15 cellular contexts compared by ENCODE assay signal in the genomic region with DNA sequence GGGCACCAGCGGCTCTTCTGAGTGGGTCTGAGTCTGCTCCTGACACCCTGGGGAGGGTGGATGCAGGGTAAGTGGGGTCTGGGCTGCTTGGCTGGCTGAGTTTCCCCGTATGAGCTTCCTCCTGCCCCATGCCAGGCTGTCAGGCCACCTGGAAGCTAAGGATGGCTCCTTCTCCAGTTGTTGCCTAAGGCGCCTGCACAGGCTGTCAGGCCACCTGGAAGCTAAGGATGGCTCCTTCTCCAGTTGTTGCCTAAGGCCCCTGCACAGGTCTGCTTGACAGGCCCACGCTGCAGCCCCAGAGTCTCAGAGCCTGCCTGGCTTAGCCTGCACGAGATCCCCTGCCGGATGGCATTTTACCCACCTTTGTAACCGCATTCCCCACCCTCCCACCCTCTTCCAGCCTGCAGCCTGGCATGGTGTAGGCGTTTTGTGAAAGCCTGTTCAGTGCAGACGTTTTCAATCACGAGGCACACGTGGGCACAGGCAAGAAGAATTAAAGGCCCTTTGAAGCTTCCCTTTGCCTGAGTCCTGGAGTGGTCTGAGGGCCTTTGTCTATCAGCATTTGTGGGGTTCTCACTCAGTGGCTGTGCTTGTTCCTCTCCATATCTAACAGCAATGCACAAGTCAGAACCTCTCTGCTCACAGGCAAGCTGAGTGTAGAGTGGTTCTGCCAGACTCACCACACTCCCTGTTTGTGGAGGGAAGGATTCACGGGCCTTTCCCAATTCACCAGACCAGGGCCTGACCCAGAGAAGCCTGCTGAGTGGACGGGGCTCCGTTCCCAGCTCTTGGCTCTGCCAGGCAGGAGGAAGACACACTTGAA. TPM values are rescaled to one million over a fixed set of nuclear protein-coding genes. Genes with fewer than 3 reads are reported as not detected.
DNase-seq lines count a peak whose midpoint lies in the region; ATAC-seq and TF ChIP-seq lines count a peak whose summit lies in the region.
"Had no signal": no experiment of that assay in that cellular context is flagged by ENCODE, and none has a peak within 500 bp of the region (broad histone marks: within the 10 kb centered on the region; RNA-seq: fewer than 3 reads in every experiment).

No MANE protein-coding gene starts in this region.

- H3K27me3 ChIP-seq in IMR-90 (ENCODE audit: control insufficient read depth, insufficient read depth, low read length) (no peaks in the 10 kb centered on the region), mesendoderm (ENCODE audit: insufficient read depth, low read length, poor library complexity) (no peaks in the 10 kb centered on the region)

- H3K36me3 ChIP-seq in IMR-90 (ENCODE audit: control insufficient read depth, insufficient read depth, low read length) = no peaks in the 10 kb centered on the region
- no peaks in the 10 kb centered on the region for H3K36me3 ChIP-seq in mesendoderm (ENCODE audit: control insufficient read depth, insufficient read depth, low read length)

- H4K91ac ChIP-seq in IMR-90 (ENCODE audit: insufficient read depth, low read depth, low read length) = no peak overlapping the region

- BruUV-seq in IMR-90 (replicated peaks; lab: Mats Ljungman, UMichigan) = no TSS peak

- H3K4me3 ChIP-seq in IMR-90 (ENCODE audit: insufficient read depth, low read depth, low read length) (no peak overlapping the region), mesendoderm (ENCODE audit: low read length) (no peak overlapping the region)
- H3K4me3 ChIP-seq: A549, GM12878 had no signal

- POLR2A ChIA-PET in IMR-90 (lab: Charles Lee; ENCODE audit: unreplicated experiment) = no interaction called here

- no peak for DNase-seq in IMR-90
- peak in 37 of 56 donors; percentile 19 to 75 (median 49) for DNase-seq in nucleus accumbens (lab: John Stamatoyannopoulos, UW)
- no peak for DNase-seq in NAMALWA (ENCODE audit: low spot score)
- DNase-seq in mesendoderm = no peak
- DNase-seq: Calu3, HCEC 1CT, MV-4-11, NCI-H1436, NCI-H2081, NCI-H510A treated with DMSO at 0.1 percent for 48 hours had no signal

- no peak overlapping the region for H2BK15ac ChIP-seq in IMR-90 (ENCODE audit: low read depth, low read length)
- no peak overlapping the region for H2BK15ac ChIP-seq in mesendoderm (replicated peaks; ENCODE audit: low read depth)

- no peak overlapping the region for H3K23ac ChIP-seq in IMR-90 (ENCODE audit: low read depth, low read length)
- H3K23ac ChIP-seq in mesendoderm (ENCODE audit: low read length) = no peak overlapping the region

- H3K27ac ChIP-seq in IMR-90 (ENCODE audit: insufficient read depth, low read length) = no peak overlapping the region
- peak overlapping the region; percentile 85 for H3K27ac ChIP-seq in cingulate gyrus (ENCODE audit: low read depth, low read length)
- H3K27ac ChIP-seq in temporal lobe (ENCODE audit: low read depth, low read length) = peak overlapping the region; percentile 79
- no peak overlapping the region for H3K27ac ChIP-seq in mesendoderm (ENCODE audit: low read depth, low read length)
- H3K27ac ChIP-seq: A549 had no signal

- no peaks in the 10 kb centered on the region for H3K79me1 ChIP-seq in IMR-90 (ENCODE audit: low read depth in 1 of 2, low read length in 2 of 2)
- H3K79me1 ChIP-seq in mesendoderm (ENCODE audit: low read length) = no peaks in the 10 kb centered on the region

- no peak for TF ChIP-seq POLR2A in IMR-90 (IDR thresholded peaks at IDR 0.05; ENCODE audit: low read depth, low read length)

- TF ChIP-seq RAD21 in IMR-90 (IDR thresholded peaks at IDR 0.05; ENCODE audit: low read length) = no peak

- H3K9me1 ChIP-seq in IMR-90 (ENCODE audit: insufficient read depth, low read length) = no peaks in the 10 kb centered on the region

- H3K4ac ChIP-seq in IMR-90 (ENCODE audit: low read depth, low read length) (no peak overlapping the region), mesendoderm (ENCODE audit: low read depth, low read length) (no peak overlapping the region)

- no peaks in the 10 kb centered on the region for H3K4me1 ChIP-seq in IMR-90 (ENCODE audit: control insufficient read depth, insufficient read depth, low read length)
- no peaks in the 10 kb centered on the region for H3K4me1 ChIP-seq in mesendoderm (ENCODE audit: control insufficient read depth, low read depth, low read length)
- H3K4me1 ChIP-seq: A549 had no signal

- H3K9ac ChIP-seq in IMR-90 (ENCODE audit: low read depth, low read length) (no peak overlapping the region), mesendoderm (ENCODE audit: low read length) (no peak overlapping the region)

- H2BK120ac ChIP-seq in IMR-90 (ENCODE audit: low read depth, low read length) (no peak overlapping the region), mesendoderm (ENCODE audit: low read depth, low read length) (no peak overlapping the region)

- no peak overlapping the region for H3K56ac ChIP-seq in IMR-90 (ENCODE audit: extremely low read depth, insufficient read depth, low read length)
- no peak overlapping the region for H3K56ac ChIP-seq in mesendoderm (ENCODE audit: low read length)

- intact Hi-C loops in IMR-90 (cut with micrococcal nuclease) = no loop called here

- H3K18ac ChIP-seq in IMR-90 (ENCODE audit: low read depth, low read length) (no peak overlapping the region), mesendoderm (ENCODE audit: low read length) (no peak overlapping the region)

- peaks cover 44% of the 10 kb centered on the region for H3K9me3 ChIP-seq in IMR-90 (ENCODE audit: control insufficient read depth, insufficient read depth, low read length)
- H3K9me3 ChIP-seq: A549 had no signal

- 33% methylated on average over 1 of the region's 14 CpGs; no CpG with 5 or more reads in 1 of the 2 experiments for WGBS in IMR-90 (ENCODE audit: extremely low coverage in 2 of 2, insufficient read length in 1 of 2), 2 experiments
- WGBS in mesendoderm (ENCODE audit: extremely low coverage, insufficient coverage, low lambda C conversion rate) = no CpG with 5 or more reads among the region's 14 CpGs

- H3K14ac ChIP-seq in IMR-90 (replicated peaks; ENCODE audit: low read depth, low read length) = no peak overlapping the region

- H4K8ac ChIP-seq in IMR-90 (ENCODE audit: low read depth in 2 of 2, low read length in 2 of 2) (no peak overlapping the region), mesendoderm (ENCODE audit: low read depth, low read length) (no peak overlapping the region)

- H3K79me2 ChIP-seq in mesendoderm (ENCODE audit: control insufficient read depth, insufficient read depth, low read length) = no peaks in the 10 kb centered on the region

- no peak overlapping the region for H3K4me2 ChIP-seq in IMR-90 (ENCODE audit: low read depth, low read length)
- H3K4me2 ChIP-seq in mesendoderm (ENCODE audit: low read length) = no peak overlapping the region
- H3K4me2 ChIP-seq: A549 had no signal

- H2BK20ac ChIP-seq in IMR-90 (ENCODE audit: low read depth, low read length) = no peak overlapping the region

- dilution Hi-C loops in IMR-90 (cut with HindIII; ENCODE audit: low sequenced_read_pairs, unreplicated experiment) = no loop called here

- H2AK5ac ChIP-seq in IMR-90 (ENCODE audit: low read depth, low read length) (no peak overlapping the region), mesendoderm (ENCODE audit: low read length) (no peak overlapping the region)

- CTCF ChIA-PET in IMR-90 (lab: Yijun Ruan, JAX) = no interaction called here

- no peaks in the 10 kb centered on the region for H4K20me1 ChIP-seq in IMR-90 (ENCODE audit: insufficient read depth, low read length)

- peak overlapping the region; percentile 2 for H2AFZ ChIP-seq in IMR-90 (replicated peaks; ENCODE audit: low read length, poor library complexity)

- H4K5ac ChIP-seq in IMR-90 (ENCODE audit: low read depth, low read length) (no peak overlapping the region), mesendoderm (ENCODE audit: low read length) (no peak overlapping the region)

- no peak for ATAC-seq in IMR-90 (ENCODE audit: low read depth)
- no peak for ATAC-seq in GM19324 (IDR thresholded peaks at IDR 0.05; ENCODE audit: low FRiP score, unreplicated experiment)
- ATAC-seq: A549, GM12878 had no signal

- no peak overlapping the region for H2AK9ac ChIP-seq in IMR-90 (replicated peaks; ENCODE audit: low read depth, low read length, poor library complexity)

- TF ChIP-seq CTCF in IMR-90 (conservative IDR thresholded peaks at IDR 0.05; ENCODE audit: low read depth, low read length) = no peak

- in situ Hi-C loops in IMR-90 (cut with MboI; ENCODE audit: low sequenced_read_pairs) = no loop called here

- H2BK5ac ChIP-seq in IMR-90 (ENCODE audit: low read depth, low read length, poor library complexity, severe bottlenecking) = no peak overlapping the region
- no peak overlapping the region for H2BK5ac ChIP-seq in mesendoderm (ENCODE audit: low read length)

TF ChIP-seq in IMR-90, 13 proteins besides CTCF, POLR2A, EP300 and RAD21:
- no peak for TF ChIP-seq CEBPB (IDR thresholded peaks at IDR 0.05; ENCODE audit: low read depth, low read length)
- TF ChIP-seq MAFK (IDR thresholded peaks at IDR 0.05; ENCODE audit: low read depth, low read length) = no peak
- no peak for TF ChIP-seq NFE2L2 (IDR thresholded peaks at IDR 0.05; ENCODE audit: low read depth, low read length)
- TF ChIP-seq SMC3 (IDR thresholded peaks at IDR 0.05; ENCODE audit: low read depth, low read length) = no peak
- TF ChIP-seq USF2 (IDR thresholded peaks at IDR 0.05; ENCODE audit: low read depth, low read length) = no peak
- no peak for TF ChIP-seq MAZ (IDR thresholded peaks at IDR 0.05; ENCODE audit: borderline replicate concordance, low read depth, low read length)
- TF ChIP-seq RCOR1 (IDR thresholded peaks at IDR 0.05; ENCODE audit: insufficient replicate concordance, low read length) = no peak
- no peak for TF ChIP-seq FOS (IDR thresholded peaks at IDR 0.05; ENCODE audit: low read depth, low read length)
- TF ChIP-seq CHD1 (IDR thresholded peaks at IDR 0.05; ENCODE audit: low read depth, low read length) = no peak
- TF ChIP-seq RFX5 (IDR thresholded peaks at IDR 0.05; ENCODE audit: low read depth, low read length) = no peak
- TF ChIP-seq BHLHE40 (IDR thresholded peaks at IDR 0.05; ENCODE audit: low read depth, low read length) = no peak
TF ChIP-seq in IMR-90: peak in this region for 0.

RNA-seq across cellular contexts. Expression of gene B3GAT1, which starts 40.2 kb away (rescaled TPM):
- not detected in 2 replicates for total RNA-seq in IMR-90 (2012; rRNA removed)
- polyA plus RNA-seq in IMR-90 (2012; rRNA removed) = not detected in 2 replicates
- polyA plus RNA-seq in IMR-90 (2012; cell fraction: cytosol; rRNA removed) = not detected in 2 replicates
- 0.03 TPM in 1 of 2 replicates, not detected in the other for polyA plus RNA-seq in IMR-90 (2012; cell fraction: nucleus; rRNA removed; ENCODE audit: low replicate concordance)
- 60.2 TPM for total RNA-seq in temporal lobe
- polyA plus RNA-seq in mesendoderm (2013, experiment 1 of 2) = 9.3 TPM
- 9.6 TPM for polyA plus RNA-seq in mesendoderm (2013, experiment 2 of 2)
- polyA plus RNA-seq: A549, GM12878 had no signal

Comparison
In these comparisons a context has a peak if more than half of its experiments do, and no peak if none do; other contexts are left out.
1. DNase-seq: peak in nucleus accumbens (37 of 56); none in IMR-90 (single experiment), NAMALWA (single experiment) and mesendoderm (single experiment).
2. H3K27ac ChIP-seq: peak in cingulate gyrus (single experiment) and temporal lobe (single experiment); none in IMR-90 (single experiment) and mesendoderm (single experiment).
3. RNA of gene B3GAT1, which starts 40.2 kb away (total RNA-seq): 60.2 TPM in temporal lobe (single experiment); not detected in IMR-90; every median in the first group is over 10 times any median in the second.